Comparison of ENCODE assay signal across 19 cellular contexts in the genomic region with DNA sequence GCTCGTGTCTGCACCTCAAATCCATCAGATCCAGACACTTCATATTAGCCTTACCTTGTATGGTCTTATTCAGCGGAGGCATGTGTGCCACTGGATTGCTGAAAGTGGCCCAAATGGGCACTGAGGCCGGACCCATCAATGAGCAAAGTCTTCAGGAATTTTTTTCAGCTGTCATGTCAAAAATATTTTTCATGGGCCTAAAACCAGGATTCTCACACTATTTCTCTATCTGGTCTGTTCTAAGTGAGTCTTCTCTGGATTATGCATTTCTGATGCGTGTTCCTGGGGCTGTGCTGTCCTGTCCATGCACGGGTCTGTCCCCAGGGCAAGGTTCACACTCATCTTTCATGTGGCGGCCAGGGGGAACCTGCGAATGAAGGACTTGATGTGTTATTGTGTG.
"Had no signal": no experiment of that assay in that cellular context is flagged by ENCODE, and none has a peak within 500 bp of the region (broad histone marks: within the 10 kb centered on the region; RNA-seq: fewer than 3 reads in every experiment).

No MANE protein-coding gene starts in this region.

- H3K4me3 Mint-ChIP-seq: activated naive CD8-positive, alpha-beta T cell; endodermal cell; memory B cell had no signal

- H3K27ac Mint-ChIP-seq: activated naive CD8-positive, alpha-beta T cell; endodermal cell; memory B cell had no signal

- DNase-seq: activated CD4-positive, alpha-beta T cell treated with anti-CD3 and anti-CD28 coated beads, Interleukin-2, amount 50 U/mL, for 1 hour; activated CD4-positive, CD25-positive, alpha-beta regulatory T cell treated with anti-CD3 and anti-CD28 coated beads, Interleukin-2, amount 50 U/mL, for 72 hours; activated T-cell treated with anti-CD3 and anti-CD28 coated beads, Interleukin-2, amount 50 U/mL, for 1 hour; adrenal gland; cortex of kidney; endodermal cell; esophagus squamous epithelium; head of caudate nucleus; islet precursor cell; left cardiac atrium; occipital lobe; right lobe of liver; small intestine; stimulated activated CD4-positive, alpha-beta T cell treated with anti-CD3 and anti-CD28 coated beads, Interleukin-15, amount 100 ng/mL, for 24 hours; stimulated activated CD4-positive, alpha-beta T cell treated with anti-CD3 and anti-CD28 coated beads, Interleukin-2, amount 100 ng/mL, for 48 hours; stimulated activated naive CD4-positive, alpha-beta T cell treated with Interleukin-2 at 50 U/mL for 16 hours; WERI-Rb-1 had no signal

- H3K36me3 Mint-ChIP-seq: activated naive CD8-positive, alpha-beta T cell had no signal

- H3K4me1 Mint-ChIP-seq: memory B cell had no signal
